ENCODE assay signal across 8 cellular contexts in the genomic region with DNA sequence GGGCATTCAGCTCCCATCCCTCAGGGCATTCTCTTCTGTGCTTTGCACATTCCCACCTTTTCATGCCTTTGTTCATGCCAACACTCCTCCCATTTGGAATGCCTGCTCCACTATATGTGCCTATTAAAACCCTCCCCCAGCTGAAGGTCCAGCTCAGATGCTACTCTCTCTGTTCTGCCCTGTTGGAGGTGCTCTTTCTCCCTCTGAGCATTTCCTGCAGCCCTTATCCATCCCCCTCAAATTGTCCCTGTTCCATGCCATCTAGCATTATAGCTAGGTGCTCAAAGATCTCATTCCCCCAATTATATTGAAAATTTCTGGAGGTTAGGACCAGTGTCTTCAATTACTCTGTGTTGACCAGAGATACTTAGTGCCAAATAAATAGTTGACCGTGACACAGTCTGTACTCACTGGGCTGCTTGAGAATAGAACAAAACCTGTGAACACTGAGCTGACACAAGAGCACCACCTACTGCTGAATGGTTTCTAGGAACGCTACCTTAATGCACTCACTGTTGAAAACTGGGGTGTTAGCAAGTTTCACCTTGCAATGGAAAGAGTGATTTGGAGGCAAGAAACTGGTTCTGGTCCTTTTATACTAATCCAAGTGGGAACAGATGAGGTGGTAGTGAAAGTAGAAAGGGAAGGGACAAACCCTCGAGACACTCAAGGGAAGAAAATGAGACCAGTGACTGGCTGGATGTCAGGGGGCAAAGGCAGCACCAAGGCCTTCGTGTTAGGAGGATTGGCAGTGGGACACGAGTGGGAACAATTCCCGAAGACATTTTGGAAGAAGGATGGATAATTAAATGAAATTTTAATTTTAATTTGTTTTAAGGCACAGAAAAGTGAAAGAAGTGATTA.
DNase-seq lines count a peak whose midpoint lies in the region; ATAC-seq and TF ChIP-seq lines count a peak whose summit lies in the region.

No MANE protein-coding gene starts in this region.

- H2AFZ ChIP-seq in fibroblast of lung (ENCODE audit: low read length), result no peak overlapping the region

- H3K9me3 ChIP-seq in A673 (ENCODE audit: low read depth, low read length, poor library complexity, severe bottlenecking), result no peaks in the 10 kb centered on the region
- H3K9me3 ChIP-seq in NT2/D1 (ENCODE audit: insufficient read depth, low read length), result no peaks in the 10 kb centered on the region
- H3K9me3 ChIP-seq in fibroblast of lung (ENCODE audit: control insufficient read depth, insufficient read depth, low read depth, low read length), result no peaks in the 10 kb centered on the region

- H3K27me3 ChIP-seq in A673 (replicated peaks; ENCODE audit: insufficient read depth, low read depth, low read length, poor library complexity), result no peaks in the 10 kb centered on the region
- no peaks in the 10 kb centered on the region for H3K27me3 ChIP-seq in NT2/D1 (ENCODE audit: insufficient read depth, insufficient read length)
- peaks cover 20% of the 10 kb centered on the region for H3K27me3 ChIP-seq in fibroblast of lung (ENCODE audit: control insufficient read depth, insufficient read depth, low read length)

- no peak overlapping the region for H3K4me2 ChIP-seq in fibroblast of lung (ENCODE audit: extremely low read depth, insufficient read depth, low read length)

- no peaks in the 10 kb centered on the region for H3K4me1 ChIP-seq in A673 (ENCODE audit: insufficient read depth, low read length, poor library complexity, severe bottlenecking)
- H3K4me1 ChIP-seq in NT2/D1 (ENCODE audit: insufficient read depth, insufficient read length), result peaks cover 5% of the 10 kb centered on the region
- H3K4me1 ChIP-seq in fibroblast of lung (ENCODE audit: control insufficient read depth, extremely low read depth, insufficient read depth, low read length), result no peaks in the 10 kb centered on the region

- no peaks in the 10 kb centered on the region for H3K79me2 ChIP-seq in fibroblast of lung (ENCODE audit: control insufficient read depth, insufficient read depth, low read length)

- H3K4me3 ChIP-seq in A673 (ENCODE audit: low read depth, low read length, poor library complexity, severe bottlenecking), result no peak overlapping the region
- H3K4me3 ChIP-seq in NT2/D1 (ENCODE audit: insufficient read length, low read depth), result no peak overlapping the region
- H3K4me3 ChIP-seq in fibroblast of lung (replicated peaks in 1 of 4; ENCODE audit: control extremely low read depth in 1 of 4, insufficient read depth in 1 of 4, low read depth in 3 of 4, low read length in 4 of 4), result no peak overlapping the region

- H3K36me3 ChIP-seq in A673 (ENCODE audit: insufficient read depth, low read length, poor library complexity, severe bottlenecking), result no peaks in the 10 kb centered on the region
- no peaks in the 10 kb centered on the region for H3K36me3 ChIP-seq in NT2/D1 (ENCODE audit: insufficient read depth, insufficient read length, low read length)
- H3K36me3 ChIP-seq in fibroblast of lung (ENCODE audit: control insufficient read depth, insufficient read depth, low read length), result no peaks in the 10 kb centered on the region

- CTCF ChIA-PET in A673 (lab: Charles Lee), result interaction anchor here (0.9 kb wide), 1 partner anchor 266 kb away, joined by 4 read pairs; no protein-coding TSS in a partner anchor

- BruUV-seq in A673 (replicated peaks; lab: Mats Ljungman, UMichigan), result no TSS peak

- no peak overlapping the region for H3K27ac ChIP-seq in A673 (ENCODE audit: low read depth, low read length, poor library complexity, severe bottlenecking)
- no peak overlapping the region for H3K27ac ChIP-seq in fibroblast of lung (ENCODE audit: insufficient read depth, low read length)

- H3K9ac ChIP-seq in NT2/D1 (ENCODE audit: insufficient read length, low read depth) (no peak overlapping the region), fibroblast of lung (ENCODE audit: insufficient read depth, low read length) (no peak overlapping the region)

- intact Hi-C loops in A673 (cut with micrococcal nuclease; ENCODE audit: unreplicated experiment), result loop anchor here (5.0 kb wide), 1 partner anchor 264 kb away; no protein-coding TSS in a partner anchor

- in situ Hi-C loops in GM13977 (cut with MboI; ENCODE audit: low pct_unique_long_range_greater_than_20kb, low sequenced_read_pairs, unreplicated experiment), result no loop called here

- TF ChIP-seq CTCF in A673 (conservative IDR thresholded peaks at IDR 0.05; ENCODE audit: low read depth, low read length), result peak; percentile 57
- TF ChIP-seq CTCF in GM13977 (IDR thresholded peaks at IDR 0.05; ENCODE audit: extremely low read depth, insufficient read depth, missing control alignments), result peak; percentile 42
- TF ChIP-seq CTCF in fibroblast of lung (conservative IDR thresholded peaks at IDR 0.05 in 1 of 2, IDR thresholded peaks at IDR 0.05 in 1 of 2; ENCODE audit: low read depth in 1 of 2, low read length in 2 of 2), result peak; percentile 62 to 77

- POLR2A ChIA-PET in A673 (lab: Charles Lee; ENCODE audit: low non-redundant PET), result interaction anchor here (0.6 to 0.7 kb wide), 2 partner anchors 121 to 181 kb away, joined by 3 read pairs; no protein-coding TSS in a partner anchor

- no peaks in the 10 kb centered on the region for H4K20me1 ChIP-seq in fibroblast of lung (ENCODE audit: control insufficient read depth, extremely low read depth, insufficient read depth, low read length)

- no peak for ATAC-seq in HG02938 (IDR thresholded peaks at IDR 0.05; ENCODE audit: unreplicated experiment)
- ATAC-seq in HG03439 (IDR thresholded peaks at IDR 0.05; ENCODE audit: unreplicated experiment), result no peak

- DNase-seq in A673 (ENCODE audit: low spot score), result peak; percentile 24
- peak; percentile 42 for DNase-seq in GM13977 (ENCODE audit: low spot score)
- peak; percentile 57 for DNase-seq in NT2/D1 (ENCODE audit: low read depth, low spot score)
- peak; percentile 49 to 70 for DNase-seq in fibroblast of lung (ENCODE audit: low read depth in 2 of 2)
- peak; percentile 42 for DNase-seq in pons (ENCODE audit: low spot score)
- DNase-seq in effector CD8-positive, alpha-beta T cell (lab: John Stamatoyannopoulos, UW), result no peak
